Comparison of ENCODE assay signal across 8 cellular contexts in the genomic region with DNA sequence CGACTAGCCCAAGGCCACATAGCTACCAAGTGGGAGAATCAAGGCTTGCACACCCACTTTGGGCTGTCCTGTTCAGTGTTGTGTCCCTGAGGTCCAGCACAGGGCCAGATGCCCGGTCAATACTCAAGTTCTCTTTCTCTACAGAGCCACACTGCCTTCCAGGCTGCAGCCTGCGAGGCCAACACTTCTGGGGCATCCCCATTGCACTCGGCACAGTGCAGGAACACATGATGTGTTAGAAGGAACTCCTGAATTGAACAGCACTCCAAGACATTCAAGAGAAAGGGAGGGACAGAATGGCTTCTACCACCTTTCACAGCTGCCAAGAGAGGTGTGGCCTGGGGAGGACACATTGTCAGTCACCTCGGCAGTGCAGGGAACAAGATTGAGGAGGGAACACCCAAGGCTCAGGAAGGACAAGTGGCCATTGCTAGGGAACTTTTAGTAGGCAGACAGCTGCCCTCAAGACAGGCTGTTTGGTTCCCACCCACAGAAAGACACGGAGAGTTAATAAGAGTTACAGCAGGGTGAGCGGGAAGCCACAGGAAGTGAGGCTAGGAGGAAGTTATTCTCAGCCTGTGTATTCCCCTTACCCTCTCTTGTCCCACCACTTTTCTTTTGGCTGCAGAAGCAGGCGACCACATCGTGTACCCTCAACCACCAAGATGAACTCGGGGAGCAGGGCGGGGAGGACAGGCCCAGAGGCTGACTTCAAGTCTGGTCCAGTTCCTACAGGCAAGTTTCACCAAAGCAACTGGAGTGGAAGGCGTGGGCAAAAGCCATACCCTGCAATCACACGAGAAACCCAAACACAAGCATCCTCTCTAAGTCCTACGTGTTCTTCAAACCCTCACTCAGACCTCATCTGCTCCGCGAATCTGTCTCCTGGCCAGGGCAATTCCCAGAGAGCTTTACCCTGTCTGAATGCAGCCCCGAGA.
A peak's percentile ranks its signal among the peaks of the same experiment; 100 is the strongest.
DNase-seq lines count a peak whose midpoint lies in the region; ATAC-seq and TF ChIP-seq lines count a peak whose summit lies in the region.

No MANE protein-coding gene starts in this region.

- peak overlapping the region; percentile 76 for H3K27ac Mint-ChIP-seq in activated CD4-positive, alpha-beta T cell treated with anti-CD3 and anti-CD28 coated beads for 36 hours

- 91% methylated on average over 17 of the region's 17 CpGs for WGBS in smooth muscle cell (ENCODE audit: low lambda C conversion rate)

- H3K27me3 ChIP-seq in smooth muscle cell (ENCODE audit: low read depth), result peaks cover 4% of the 10 kb centered on the region

- H3K27ac ChIP-seq in coronary artery (no peak overlapping the region), smooth muscle cell (ENCODE audit: low read depth) (no peak overlapping the region)

- H3K36me3 ChIP-seq in smooth muscle cell (ENCODE audit: low read depth), result no peaks in the 10 kb centered on the region

- no peak for TF ChIP-seq CTCF in coronary artery (IDR thresholded peaks at IDR 0.05)
- no peak for TF ChIP-seq CTCF in smooth muscle cell (IDR thresholded peaks at IDR 0.05; ENCODE audit: borderline replicate concordance, insufficient read depth, poor library complexity, severe bottlenecking)

- H4K20me1 ChIP-seq in smooth muscle cell (ENCODE audit: low read depth), result no peaks in the 10 kb centered on the region

- peaks cover 18% of the 10 kb centered on the region for H3K4me1 ChIP-seq in smooth muscle cell (ENCODE audit: low read depth)

- DNase-seq in activated CD4-positive, alpha-beta T cell treated with anti-CD3 and anti-CD28 coated beads for 36 hours, result peak; percentile 23
- no peak for DNase-seq in activated CD4-positive, alpha-beta T cell treated with anti-CD3 and anti-CD28 coated beads, Interleukin-2, amount 50 U/mL, for 4 hours
- peak; percentile 11 to 16 for DNase-seq in activated CD4-positive, alpha-beta T cell treated with anti-CD3 and anti-CD28 coated beads, Interleukin-2, amount 50 U/mL, for 48 hours
- DNase-seq in pons (ENCODE audit: low spot score) (peak; percentile 68), NCI-H187 treated with DMSO at 0.1 percent for 48 hours (lab: John Stamatoyannopoulos, UW) (no peak), coronary artery (ENCODE audit: low spot score) (no peak), smooth muscle cell (lab: John Stamatoyannopoulos, UW; ENCODE audit: unreplicated experiment) (no peak)

- peaks cover 21% of the 10 kb centered on the region for H3K4me1 Mint-ChIP-seq in activated CD4-positive, alpha-beta T cell treated with anti-CD3 and anti-CD28 coated beads for 36 hours

- H3K9me3 Mint-ChIP-seq in activated CD4-positive, alpha-beta T cell treated with anti-CD3 and anti-CD28 coated beads for 36 hours (ENCODE audit: low read depth), result no peaks in the 10 kb centered on the region

- no peaks in the 10 kb centered on the region for H3F3A ChIP-seq in smooth muscle cell (ENCODE audit: low read depth)

- POLR2A ChIA-PET in activated CD4-positive, alpha-beta T cell treated with anti-CD3 and anti-CD28 coated beads for 36 hours (lab: Charles Lee), result no interaction called here

- H3K4me3 ChIP-seq in coronary artery, result no peak overlapping the region
- no peak overlapping the region for H3K4me3 ChIP-seq in smooth muscle cell

- H3K4me2 ChIP-seq in smooth muscle cell, result no peak overlapping the region

- H3K79me2 ChIP-seq in smooth muscle cell (ENCODE audit: low read depth), result no peaks in the 10 kb centered on the region

- intact Hi-C loops in activated CD4-positive, alpha-beta T cell treated with anti-CD3 and anti-CD28 coated beads for 36 hours (cut with DNase I, micrococcal nuclease), result loop anchor here in 1 of 2 experiments (1.0 kb wide), 1 partner anchor 12 kb away; no protein-coding TSS in a partner anchor

- peak; percentile 67 for ATAC-seq in activated CD4-positive, alpha-beta T cell treated with anti-CD3 and anti-CD28 coated beads for 36 hours
- ATAC-seq in HG02759 (IDR thresholded peaks at IDR 0.05; ENCODE audit: unreplicated experiment), result peak; percentile 66

- CTCF ChIA-PET in activated CD4-positive, alpha-beta T cell treated with anti-CD3 and anti-CD28 coated beads for 36 hours (lab: Charles Lee), result interaction anchor here (0.6 kb wide), 1 partner anchor 120 kb away, joined by 5 read pairs; no protein-coding TSS in a partner anchor

- peaks cover 4% of the 10 kb centered on the region for H3K36me3 Mint-ChIP-seq in activated CD4-positive, alpha-beta T cell treated with anti-CD3 and anti-CD28 coated beads for 36 hours (ENCODE audit: low read depth)

- H3K4me3 Mint-ChIP-seq in activated CD4-positive, alpha-beta T cell treated with anti-CD3 and anti-CD28 coated beads for 36 hours, result peak overlapping the region; percentile 58

- H2AFZ ChIP-seq in smooth muscle cell (ENCODE audit: low read depth), result no peak overlapping the region

- H3K9me3 ChIP-seq in smooth muscle cell (replicated peaks; ENCODE audit: low read depth), result no peaks in the 10 kb centered on the region

- no peaks in the 10 kb centered on the region for H3K27me3 Mint-ChIP-seq in activated CD4-positive, alpha-beta T cell treated with anti-CD3 and anti-CD28 coated beads for 36 hours

- no peak overlapping the region for H3K9ac ChIP-seq in smooth muscle cell (ENCODE audit: low read depth)

Comparison
In these comparisons a context has a peak if more than half of its experiments do, and no peak if none do; other contexts are left out.
1. DNase-seq: peak in activated CD4-positive, alpha-beta T cell treated with anti-CD3 and anti-CD28 coated beads for 36 hours (single experiment), activated CD4-positive, alpha-beta T cell treated with anti-CD3 and anti-CD28 coated beads, Interleukin-2, amount 50 U/mL, for 48 hours (2 of 2) and pons (single experiment); none in activated CD4-positive, alpha-beta T cell treated with anti-CD3 and anti-CD28 coated beads, Interleukin-2, amount 50 U/mL, for 4 hours (0 of 2), NCI-H187 treated with DMSO at 0.1 percent for 48 hours (single experiment), coronary artery (single experiment) and smooth muscle cell (single experiment).